In the genomic region with DNA sequence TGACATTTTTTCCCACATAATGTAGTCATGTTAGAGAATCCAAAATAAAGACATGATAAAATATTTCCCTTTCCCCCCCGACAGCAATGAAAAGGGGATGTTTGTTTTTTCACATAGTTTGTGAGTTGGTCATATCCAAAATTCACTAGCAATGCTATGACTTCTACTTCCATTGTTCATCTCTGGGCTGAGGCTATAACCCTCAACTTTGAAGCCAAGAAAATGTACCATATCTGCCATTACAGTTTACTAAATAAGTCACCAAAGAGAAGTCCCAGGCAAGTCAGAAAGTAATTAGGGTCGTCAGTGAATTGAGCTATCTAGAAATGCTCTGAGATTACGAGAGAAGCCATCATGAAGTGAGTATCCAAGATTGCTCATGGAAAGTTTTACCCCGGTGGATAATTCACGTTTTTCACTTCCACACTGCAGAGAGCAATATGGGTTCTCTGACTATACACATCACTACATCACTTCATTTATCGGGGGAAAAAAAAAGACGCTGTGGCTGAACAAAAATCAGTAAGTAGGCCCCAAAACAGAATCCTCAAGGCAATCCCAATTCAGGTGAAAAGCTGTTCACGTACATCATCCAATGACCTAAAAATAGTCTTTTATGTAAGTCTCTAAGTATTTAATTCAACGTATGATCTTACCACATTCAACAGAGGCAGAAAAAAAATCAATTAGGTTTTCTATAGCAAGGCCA, we compare ENCODE assay signal across 1 cellular context.
TF ChIP-seq lines count a peak whose summit lies in the region.

No MANE protein-coding gene starts in this region.

TF ChIP-seq in H1, 55 proteins besides CTCF, POLR2A, EP300 and RAD21:
- no peak for TF ChIP-seq POLR2AphosphoS5 (IDR thresholded peaks at IDR 0.05; ENCODE audit: low read depth, low read length)
- no peak for TF ChIP-seq KDM4A (IDR thresholded peaks at IDR 0.05; ENCODE audit: low read depth, low read length, severe bottlenecking)
- TF ChIP-seq FOSL1 (IDR thresholded peaks at IDR 0.05; ENCODE audit: insufficient read depth, low read depth, low read length), result no peak
